8 cellular contexts compared by ENCODE assay signal in the genomic region with DNA sequence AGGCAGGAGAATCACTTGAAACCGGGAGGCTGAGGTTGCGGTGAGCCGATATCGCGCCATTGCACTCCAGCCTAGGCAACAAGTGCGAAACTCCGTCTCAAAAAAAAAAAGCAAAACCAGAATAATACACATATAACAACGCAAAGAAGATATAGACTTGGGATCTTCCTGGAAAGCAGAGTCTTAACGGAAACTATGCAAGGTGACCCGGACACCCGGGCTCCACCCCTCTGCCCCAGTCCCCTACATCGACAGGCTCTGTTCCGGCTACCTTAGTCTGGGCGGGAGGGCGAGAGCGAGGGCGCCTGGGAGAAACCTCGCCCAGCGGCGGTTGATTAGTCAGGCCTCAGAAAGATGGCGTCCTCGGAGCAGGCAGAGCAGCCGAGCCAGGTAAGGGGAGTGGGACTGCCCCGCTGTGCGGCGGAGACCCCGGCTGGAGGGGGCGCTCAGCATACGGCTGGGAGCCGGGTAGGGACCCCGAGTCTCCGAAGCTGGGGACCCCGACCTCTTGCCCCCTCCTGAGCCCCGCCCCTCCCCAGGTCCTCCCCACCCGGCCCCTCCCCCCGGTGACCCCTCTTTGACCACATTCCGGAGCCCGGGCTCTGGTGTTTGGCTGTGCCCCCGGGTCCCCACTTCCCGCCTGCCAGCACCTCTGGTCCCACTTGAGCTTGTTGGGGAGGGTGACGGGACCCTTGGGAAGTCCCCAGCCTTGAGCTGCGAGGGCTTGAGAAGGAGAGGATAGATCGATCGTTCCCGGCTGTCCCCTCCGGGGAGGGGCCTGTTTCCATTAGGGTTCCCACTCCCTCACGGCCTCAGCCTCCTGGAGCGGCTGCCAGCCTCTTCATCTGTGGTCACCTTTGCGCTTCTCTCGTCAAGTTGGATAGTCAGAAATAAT. TPM values are rescaled to one million over a fixed set of nuclear protein-coding genes. Genes with fewer than 3 reads are reported as not detected.
A peak's percentile ranks its signal among the peaks of the same experiment; 100 is the strongest.
DNase-seq lines count a peak whose midpoint lies in the region; ATAC-seq and TF ChIP-seq lines count a peak whose summit lies in the region.

Gene PEX14, plus strand, starts transcription at position 338 of the 895 bp plus-strand sequence. Its CDS starts 17 bp downstream, at position 355.

- H3K27ac Mint-ChIP-seq in T-helper 1 cell treated with Interleukin-12 subunit alpha and Interleukin-12 subunit beta and Interleukin-4 antibody, amounts not matched to agents 30 μg/mL and 1 μg/mL, for 36 hours, result peak within 1 kb of the TSS; percentile 89

- peaks cover 0 to 32% of the 10 kb centered on the region in 2 donors for H3K4me1 ChIP-seq in right atrium auricular region
- H3K4me1 ChIP-seq in prostate gland (replicated peaks), result peaks cover 8% of the 10 kb centered on the region

- peak within 1 kb of the TSS; percentile 91 for H3K27ac ChIP-seq in right atrium auricular region
- H3K27ac ChIP-seq in prostate gland, result peak within 1 kb of the TSS; percentile 82 to 85

- intact Hi-C loops in prostate gland (cut with DNase I), result loop anchor here (5.0 kb wide), 1 partner anchor 43 kb away; the partner anchor contains the start of gene CENPS

- no peaks in the 10 kb centered on the region for H3K36me3 ChIP-seq in right atrium auricular region
- H3K36me3 ChIP-seq in prostate gland, result no peaks in the 10 kb centered on the region

- WGBS in prostate gland, result 12% methylated on average over 38 of the region's 50 CpGs

- no peaks in the 10 kb centered on the region for H3K27me3 Mint-ChIP-seq in T-helper 1 cell treated with Interleukin-12 subunit alpha and Interleukin-12 subunit beta and Interleukin-4 antibody, amounts not matched to agents 30 μg/mL and 1 μg/mL, for 36 hours (ENCODE audit: low read depth)

- peak; percentile 24 for TF ChIP-seq POLR2A in prostate gland (IDR thresholded peaks at IDR 0.05)

- H3K4me1 Mint-ChIP-seq in T-helper 1 cell treated with Interleukin-12 subunit alpha and Interleukin-12 subunit beta and Interleukin-4 antibody, amounts not matched to agents 30 μg/mL and 1 μg/mL, for 36 hours (ENCODE audit: low read depth), result peaks cover 31% of the 10 kb centered on the region

- H3K4me3 Mint-ChIP-seq in T-helper 1 cell treated with Interleukin-12 subunit alpha and Interleukin-12 subunit beta and Interleukin-4 antibody, amounts not matched to agents 30 μg/mL and 1 μg/mL, for 36 hours, result peak within 1 kb of the TSS; percentile 94

- H3K36me3 Mint-ChIP-seq in T-helper 1 cell treated with Interleukin-12 subunit alpha and Interleukin-12 subunit beta and Interleukin-4 antibody, amounts not matched to agents 30 μg/mL and 1 μg/mL, for 36 hours (ENCODE audit: low read depth), result no peaks in the 10 kb centered on the region

- TF ChIP-seq CTCF in GM10266 (IDR thresholded peaks at IDR 0.05; ENCODE audit: control insufficient read depth, insufficient read depth, low read depth, missing control alignments) (no peak), right atrium auricular region (IDR thresholded peaks at IDR 0.05) (no peak), prostate gland (IDR thresholded peaks at IDR 0.05) (no peak)

- DNase-seq in GM10266 (ENCODE audit: extremely low spot score) (peak; percentile 89), NCI-H146 (lab: John Stamatoyannopoulos, UW) (peak; percentile 58), amniotic stem cell (lab: John Stamatoyannopoulos, UW) (peak; percentile 82), right atrium auricular region (ENCODE audit: low spot score) (peak; percentile 87), prostate gland (ENCODE audit: low spot score) (peak; percentile 60), ureter (ENCODE audit: low spot score) (peak; percentile 86)

- H3K4me3 ChIP-seq in right atrium auricular region, result peak within 1 kb of the TSS; percentile 86 to 87
- H3K4me3 ChIP-seq in prostate gland, result peak within 1 kb of the TSS; percentile 92 to 93

- H3K9me3 ChIP-seq in right atrium auricular region (no peaks in the 10 kb centered on the region), prostate gland (no peaks in the 10 kb centered on the region)

- no peaks in the 10 kb centered on the region for H3K9me3 Mint-ChIP-seq in T-helper 1 cell treated with Interleukin-12 subunit alpha and Interleukin-12 subunit beta and Interleukin-4 antibody, amounts not matched to agents 30 μg/mL and 1 μg/mL, for 36 hours

- H3K27me3 ChIP-seq in right atrium auricular region (no peaks in the 10 kb centered on the region), prostate gland (replicated peaks; ENCODE audit: insufficient read depth) (no peaks in the 10 kb centered on the region)

- peak; percentile 66 for ATAC-seq in HG02759 (IDR thresholded peaks at IDR 0.05; ENCODE audit: unreplicated experiment)

RNA-seq across cellular contexts. Expression of gene PEX14, which starts in this region (rescaled TPM):
- total RNA-seq in right atrium auricular region (10 to 100 TPM; 13.7 to 14.5 TPM), prostate gland (10 to 100 TPM; 26.1 to 34.7 TPM), ureter (47.6 TPM)

Comparison
In these comparisons a context has a peak if more than half of its experiments do, and no peak if none do; other contexts are left out.
1. Peak in every context shown above with its lines: DNase-seq, ATAC-seq, H3K4me3 ChIP-seq and H3K27ac ChIP-seq.